22 cellular contexts compared by ENCODE assay signal in the genomic region with DNA sequence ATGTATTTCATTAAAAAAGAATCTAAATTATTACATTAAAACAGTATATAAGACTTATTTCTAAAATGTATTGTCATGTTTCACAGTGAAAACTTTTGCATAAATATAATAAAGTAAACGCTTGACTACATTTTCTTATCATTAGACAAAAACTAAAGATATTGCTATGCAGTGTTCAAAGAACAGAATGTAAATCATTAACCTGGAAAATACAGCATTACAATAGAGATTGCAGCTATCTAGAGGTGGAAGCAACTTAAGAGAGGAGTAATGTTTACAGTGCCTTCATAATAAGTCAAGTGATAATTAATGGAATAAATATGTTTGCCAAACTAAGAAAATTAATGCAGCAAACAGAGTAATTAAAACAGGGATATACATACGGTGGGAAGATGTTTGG.
DNase-seq lines count a peak whose midpoint lies in the region; ATAC-seq, FAIRE-seq and TF ChIP-seq lines count a peak whose summit lies in the region.
"Had no signal": no experiment of that assay in that cellular context is flagged by ENCODE, and none has a peak within 500 bp of the region (broad histone marks: within the 10 kb centered on the region; RNA-seq: fewer than 3 reads in every experiment).

No MANE protein-coding gene starts in this region.

- BruUV-seq in HepG2 (replicated peaks; lab: Mats Ljungman, UMichigan) = no TSS peak

- intact Hi-C loops in right lobe of liver (cut with DNase I) = no loop called here
- intact Hi-C loops in HepG2 (cut with micrococcal nuclease; ENCODE audit: unreplicated experiment) = no loop called here

- H3K36me3 Mint-ChIP-seq in mesothelial cell of epicardium = peaks cover 3% of the 10 kb centered on the region
- H3K36me3 Mint-ChIP-seq: CD8-positive, alpha-beta T cell had no signal

- in situ Hi-C loops in HepG2 (cut with HindIII; ENCODE audit: extremely low pct_ligation_motif_present, low pct_unique_long_range_greater_than_20kb) = no loop called here

- H3K27ac Mint-ChIP-seq in mesothelial cell of epicardium = no peak overlapping the region
- H3K27ac Mint-ChIP-seq: B cell; CD4-positive, alpha-beta T cell; CD8-positive, alpha-beta T cell had no signal

- no peaks in the 10 kb centered on the region for H3K4me1 Mint-ChIP-seq in mesothelial cell of epicardium
- H3K4me1 Mint-ChIP-seq: B cell had no signal

- H3K79me2 ChIP-seq in HepG2 (ENCODE audit: insufficient read depth, low read length) = no peaks in the 10 kb centered on the region

- peaks cover 23% of the 10 kb centered on the region for H3K9me3 Mint-ChIP-seq in mesothelial cell of epicardium

- TF ChIP-seq EP300 in HepG2 (IDR thresholded peaks at IDR 0.05; ENCODE audit: low read depth in 2 of 2, low read length in 2 of 2) = no peak
- no peak for TF ChIP-seq EP300 in HepG2 (CRISPR knock-in tag; IDR thresholded peaks at IDR 0.05; ENCODE audit: borderline replicate concordance)

- no peak overlapping the region for H3K27ac ChIP-seq in right lobe of liver
- H3K27ac ChIP-seq in HepG2 (ENCODE audit: extremely low read length, insufficient read depth, low read length) = no peak overlapping the region
- H3K27ac ChIP-seq: 22Rv1; A549; BLaER1 treated with 17β-estradiol and CSF1 and Interleukin-3, amounts not matched to agents 10 nM and 100 nM; C4-2B had no signal

- H3K27me3 Mint-ChIP-seq in mesothelial cell of epicardium (ENCODE audit: low read depth) = no peaks in the 10 kb centered on the region
- H3K27me3 Mint-ChIP-seq: B cell; CD4-positive, alpha-beta T cell had no signal

- H3K9me3 ChIP-seq in right lobe of liver (no peaks in the 10 kb centered on the region), HepG2 (ENCODE audit: low read length) (peaks cover 16% of the 10 kb centered on the region)
- H3K9me3 ChIP-seq: A549, Caco-2 had no signal

- H3K4me2 ChIP-seq in HepG2 (ENCODE audit: low read depth, low read length) = no peak overlapping the region
- H3K4me2 ChIP-seq: A549; BLaER1 treated with 17β-estradiol and CSF1 and Interleukin-3, amounts not matched to agents 10 nM and 100 nM had no signal

- H3K36me3 ChIP-seq in right lobe of liver = no peaks in the 10 kb centered on the region
- H3K36me3 ChIP-seq in HepG2 (replicated peaks in 1 of 2; ENCODE audit: control insufficient read depth in 1 of 2, insufficient read depth in 2 of 2, low read length in 2 of 2) = no peaks in the 10 kb centered on the region
- H3K36me3 ChIP-seq: BLaER1 treated with 17β-estradiol and CSF1 and Interleukin-3, amounts not matched to agents 10 nM and 100 nM had no signal

- H3K4me3 ChIP-seq in right lobe of liver (no peak overlapping the region), HepG2 (replicated peaks in 1 of 3; ENCODE audit: insufficient read depth in 1 of 3, low read depth in 2 of 3, low read length in 3 of 3) (no peak overlapping the region)
- H3K4me3 ChIP-seq: A549; BLaER1 treated with 17β-estradiol and CSF1 and Interleukin-3, amounts not matched to agents 10 nM and 100 nM had no signal

- peak in 3 of 4 donors; percentile 57 to 58 (median 58) for ATAC-seq in right lobe of liver
- no peak for ATAC-seq in HepG2
- peak; percentile 61 for ATAC-seq in left lobe of liver
- no peak for ATAC-seq in HG03097 (IDR thresholded peaks at IDR 0.05; ENCODE audit: low FRiP score, unreplicated experiment)
- ATAC-seq: A549; CD8-positive, alpha-beta T cell had no signal

- CTCF ChIA-PET in HepG2 (lab: Yijun Ruan, JAX; ENCODE audit: low intra/inter-chr PET ratio, low total read pairs) = no interaction called here

- 26% methylated on average over 2 of the region's 2 CpGs for WGBS in right lobe of liver (ENCODE audit: insufficient coverage, low coverage, low lambda C conversion rate, missing lambda C conversion rate)
- 0% methylated on average over 2 of the region's 2 CpGs for WGBS in HepG2 (ENCODE audit: low lambda C conversion rate)

- no peaks in the 10 kb centered on the region for H4K20me1 ChIP-seq in HepG2 (ENCODE audit: insufficient read depth, low read length)
- H4K20me1 ChIP-seq: BLaER1 treated with 17β-estradiol and CSF1 and Interleukin-3, amounts not matched to agents 10 nM and 100 nM had no signal

- FAIRE-seq in HepG2 (lab: Jason Lieb, UNC) = no peak
- FAIRE-seq: A549, G401.6, GM12891, GM19239 had no signal

- H3K9ac ChIP-seq in HepG2 (ENCODE audit: insufficient read depth, low read depth, low read length) = no peak overlapping the region
- H3K9ac ChIP-seq: BLaER1 treated with 17β-estradiol and CSF1 and Interleukin-3, amounts not matched to agents 10 nM and 100 nM had no signal

- no peak overlapping the region for H2AFZ ChIP-seq in HepG2 (ENCODE audit: low read length)

- no peak for TF ChIP-seq RAD21 in HepG2 (CRISPR knock-in tag; IDR thresholded peaks at IDR 0.05)

- no peak for DNase-seq in right lobe of liver
- no peak for DNase-seq in HepG2 (ENCODE audit: low spot score)
- no peak for DNase-seq in left lobe of liver (ENCODE audit: low spot score)
- peak; percentile 9 for DNase-seq in renal cortical epithelial cell (ENCODE audit: low read depth)
- no peak for DNase-seq in kidney glomerular epithelial cell (lab: John Stamatoyannopoulos, UW)
- DNase-seq in mesothelial cell of epicardium (ENCODE audit: low spot score in 2 of 2, unreplicated experiment in 2 of 2) = no peak
- DNase-seq: AML-193; Caco-2; Calu3; CD4-positive, alpha-beta T cell; CD8-positive, alpha-beta T cell; DMS79 treated with DMSO at 0.1 percent for 48 hours; GF-D8 had no signal

- H3K4me3 Mint-ChIP-seq in mesothelial cell of epicardium = no peak overlapping the region
- H3K4me3 Mint-ChIP-seq: B cell; CD4-positive, alpha-beta T cell; CD8-positive, alpha-beta T cell had no signal

- TF ChIP-seq CTCF in right lobe of liver (IDR thresholded peaks at IDR 0.05) = no peak
- no peak for TF ChIP-seq CTCF in HepG2 (CRISPR knock-in tag; IDR thresholded peaks at IDR 0.05)
- TF ChIP-seq CTCF in mesothelial cell of epicardium (IDR thresholded peaks at IDR 0.05; ENCODE audit: unreplicated experiment) = no peak

- TF ChIP-seq POLR2A in right lobe of liver (IDR thresholded peaks at IDR 0.05) (no peak), HepG2 (IDR thresholded peaks at IDR 0.05; ENCODE audit: insufficient read depth in 1 of 2, low read depth in 2 of 2, low read length in 2 of 2) (no peak)

- POLR2A ChIA-PET in HepG2 (lab: Yijun Ruan, JAX) = no interaction called here

- H3K4me1 ChIP-seq in right lobe of liver (peaks cover 0 to 4% (median 0%) of the 10 kb centered on the region in 4 donors), HepG2 (ENCODE audit: insufficient read depth, low read length) (no peaks in the 10 kb centered on the region)
- H3K4me1 ChIP-seq: A549; BLaER1 treated with 17β-estradiol and CSF1 and Interleukin-3, amounts not matched to agents 10 nM and 100 nM; Caco-2 had no signal

- H3K27me3 ChIP-seq in right lobe of liver = no peaks in the 10 kb centered on the region
- H3K27me3 ChIP-seq in HepG2 (ENCODE audit: control insufficient read depth in 1 of 2, insufficient read depth in 2 of 2, low read length in 2 of 2) = no peaks in the 10 kb centered on the region
- H3K27me3 ChIP-seq: BLaER1 treated with 17β-estradiol and CSF1 and Interleukin-3, amounts not matched to agents 10 nM and 100 nM had no signal

TF ChIP-seq in HepG2, 621 proteins besides CTCF, POLR2A, EP300 and RAD21:
- TF ChIP-seq MEF2D (CRISPR knock-in tag; IDR thresholded peaks at IDR 0.05) (no peak), CC2D1A (CRISPR knock-in tag; IDR thresholded peaks at IDR 0.05) (no peak), YEATS4 (CRISPR knock-in tag; IDR thresholded peaks at IDR 0.05; ENCODE audit: borderline replicate concordance) (no peak), FOXK1 (CRISPR knock-in tag; IDR thresholded peaks at IDR 0.05; ENCODE audit: borderline replicate concordance, low read depth) (no peak), HDAC6 (IDR thresholded peaks at IDR 0.05; ENCODE audit: low read depth, low read length) (no peak), KMT2B (CRISPR knock-in tag; IDR thresholded peaks at IDR 0.05) (no peak), WIZ (CRISPR knock-in tag; IDR thresholded peaks at IDR 0.05) (no peak), ZNF674 (CRISPR knock-in tag; IDR thresholded peaks at IDR 0.05; ENCODE audit: low read depth) (no peak)
- TF ChIP-seq, protein P1, sequence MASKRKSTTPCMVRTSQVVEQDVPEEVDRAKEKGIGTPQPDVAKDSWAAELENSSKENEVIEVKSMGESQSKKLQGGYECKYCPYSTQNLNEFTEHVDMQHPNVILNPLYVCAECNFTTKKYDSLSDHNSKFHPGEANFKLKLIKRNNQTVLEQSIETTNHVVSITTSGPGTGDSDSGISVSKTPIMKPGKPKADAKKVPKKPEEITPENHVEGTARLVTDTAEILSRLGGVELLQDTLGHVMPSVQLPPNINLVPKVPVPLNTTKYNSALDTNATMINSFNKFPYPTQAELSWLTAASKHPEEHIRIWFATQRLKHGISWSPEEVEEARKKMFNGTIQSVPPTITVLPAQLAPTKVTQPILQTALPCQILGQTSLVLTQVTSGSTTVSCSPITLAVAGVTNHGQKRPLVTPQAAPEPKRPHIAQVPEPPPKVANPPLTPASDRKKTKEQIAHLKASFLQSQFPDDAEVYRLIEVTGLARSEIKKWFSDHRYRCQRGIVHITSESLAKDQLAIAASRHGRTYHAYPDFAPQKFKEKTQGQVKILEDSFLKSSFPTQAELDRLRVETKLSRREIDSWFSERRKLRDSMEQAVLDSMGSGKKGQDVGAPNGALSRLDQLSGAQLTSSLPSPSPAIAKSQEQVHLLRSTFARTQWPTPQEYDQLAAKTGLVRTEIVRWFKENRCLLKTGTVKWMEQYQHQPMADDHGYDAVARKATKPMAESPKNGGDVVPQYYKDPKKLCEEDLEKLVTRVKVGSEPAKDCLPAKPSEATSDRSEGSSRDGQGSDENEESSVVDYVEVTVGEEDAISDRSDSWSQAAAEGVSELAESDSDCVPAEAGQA (IDR thresholded peaks at IDR 0.05; ENCODE audit: low read depth) = no peak
- TF ChIP-seq, protein P1 (CRISPR knock-in tag; IDR thresholded peaks at IDR 0.05; ENCODE audit: borderline replicate concordance) = no peak
TF ChIP-seq in HepG2: peak in this region for 0.

Comparison
In these comparisons a context has a peak if more than half of its experiments do, and no peak if none do; other contexts are left out.
1. ATAC-seq: peak in right lobe of liver (3 of 4) and left lobe of liver (single experiment); none in HepG2 (single experiment) and HG03097 (single experiment).